Comparison of ENCODE assay signal across 12 cellular contexts in the genomic region with DNA sequence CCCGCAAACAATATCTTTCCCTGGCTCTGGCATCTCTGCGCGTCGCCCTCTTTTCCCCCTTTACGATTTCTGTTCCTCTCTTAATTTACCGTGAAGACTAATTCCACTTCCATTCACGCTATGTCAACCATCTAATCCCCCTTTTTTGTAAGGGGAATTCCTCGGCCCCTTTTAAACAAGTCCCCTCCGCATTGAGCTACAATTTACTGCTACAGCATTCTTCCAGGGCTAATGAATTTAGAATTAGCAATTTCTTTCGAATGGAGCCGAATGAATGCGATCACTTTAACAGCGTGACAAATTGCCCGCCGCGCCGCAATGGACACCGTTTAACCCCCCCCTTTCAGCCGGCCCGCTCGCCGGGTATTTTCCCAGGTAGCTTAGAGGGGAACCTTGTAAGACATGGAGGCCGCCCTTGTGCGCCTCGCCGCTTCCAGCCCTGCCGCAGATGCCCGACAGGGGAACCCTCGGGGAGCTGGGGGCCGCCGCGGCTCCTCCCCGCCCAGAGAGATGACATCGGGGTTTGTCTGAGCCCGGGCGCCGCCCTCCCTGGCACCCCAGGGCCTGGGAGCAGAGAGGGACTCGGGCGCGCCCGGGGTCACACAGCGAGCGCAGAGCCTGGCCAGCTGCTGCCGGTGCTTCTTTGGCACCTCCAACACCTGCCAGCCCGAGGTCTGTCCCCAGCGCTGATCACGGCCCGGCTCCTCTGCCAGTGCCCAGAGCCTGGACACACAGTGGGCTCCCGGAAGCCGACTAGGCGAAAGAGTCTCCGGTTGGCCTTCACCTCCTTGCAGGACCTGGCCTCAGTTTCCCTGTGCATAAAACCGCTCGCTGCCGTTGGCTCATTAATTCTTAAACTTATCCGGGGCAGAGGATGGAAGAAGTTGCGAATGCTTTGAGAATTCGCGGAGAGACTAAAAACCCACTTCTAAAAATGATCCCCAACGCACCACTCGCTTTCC. TPM values are rescaled to one million over a fixed set of nuclear protein-coding genes. Genes with fewer than 3 reads are reported as not detected.
A peak's percentile ranks its signal among the peaks of the same experiment; 100 is the strongest.
DNase-seq lines count a peak whose midpoint lies in the region; ATAC-seq and TF ChIP-seq lines count a peak whose summit lies in the region.
"Had no signal": no experiment of that assay in that cellular context is flagged by ENCODE, and none has a peak within 500 bp of the region (broad histone marks: within the 10 kb centered on the region; RNA-seq: fewer than 3 reads in every experiment).

No MANE protein-coding gene starts in this region.

- no peak overlapping the region for H3K27ac Mint-ChIP-seq in MCF 10A (ENCODE audit: low read depth, unreplicated experiment)
- no peak overlapping the region for H3K27ac Mint-ChIP-seq in activated CD8-positive, alpha-beta T cell treated with anti-CD3 and anti-CD28 coated beads for 36 hours

- no peaks in the 10 kb centered on the region for H4K20me1 ChIP-seq in mammary epithelial cell (ENCODE audit: insufficient read depth, low read length)

- H3K4me3 ChIP-seq in mammary epithelial cell (replicated peaks in 1 of 3; ENCODE audit: insufficient read depth in 1 of 3, low read depth in 2 of 3, low read length in 3 of 3) (no peak overlapping the region), iPS-18c (ENCODE audit: insufficient read depth, low read depth, low read length) (peak overlapping the region; percentile 40), suprapubic skin (peak overlapping the region; percentile 25)

- H3K27me3 ChIP-seq in mammary epithelial cell (ENCODE audit: insufficient read depth, low read length) (peaks cover 62% of the 10 kb centered on the region), suprapubic skin (peaks cover 81% of the 10 kb centered on the region)

- no peak overlapping the region for H3K4me3 Mint-ChIP-seq in MCF 10A (ENCODE audit: unreplicated experiment)
- H3K4me3 Mint-ChIP-seq in activated CD8-positive, alpha-beta T cell treated with anti-CD3 and anti-CD28 coated beads for 36 hours = no peak overlapping the region

- H3K9ac ChIP-seq in mammary epithelial cell (ENCODE audit: insufficient read depth, low read length) = no peak overlapping the region

- H3K4me2 ChIP-seq in mammary epithelial cell (ENCODE audit: insufficient read depth, low read depth, low read length) = peak overlapping the region; percentile 47

- no peaks in the 10 kb centered on the region for H3K36me3 Mint-ChIP-seq in MCF 10A (ENCODE audit: insufficient read depth, unreplicated experiment)
- H3K36me3 Mint-ChIP-seq in activated CD8-positive, alpha-beta T cell treated with anti-CD3 and anti-CD28 coated beads for 36 hours (ENCODE audit: low read depth) = no peaks in the 10 kb centered on the region

- TF ChIP-seq CTCF in mammary epithelial cell (conservative IDR thresholded peaks at IDR 0.05 in 1 of 2, IDR thresholded peaks at IDR 0.05 in 1 of 2; ENCODE audit: extremely low read depth in 1 of 2, insufficient read depth in 1 of 2, low read depth in 1 of 2, low read length in 2 of 2) (no peak), MCF 10A (IDR thresholded peaks at IDR 0.05; ENCODE audit: unreplicated experiment) (no peak), suprapubic skin (IDR thresholded peaks at IDR 0.05) (no peak)
- TF ChIP-seq CTCF in activated CD8-positive, alpha-beta T cell treated with anti-CD3 and anti-CD28 coated beads for 36 hours (IDR thresholded peaks at IDR 0.05) = no peak

- ATAC-seq in activated CD8-positive, alpha-beta T cell treated with anti-CD3 and anti-CD28 coated beads for 36 hours = peak; percentile 40
- ATAC-seq: sciatic nerve had no signal

- H3K79me2 ChIP-seq in mammary epithelial cell (ENCODE audit: insufficient read depth, low read length) = no peaks in the 10 kb centered on the region

- H3K27me3 Mint-ChIP-seq in MCF 10A (ENCODE audit: insufficient read depth, unreplicated experiment) = peaks cover 66% of the 10 kb centered on the region
- H3K27me3 Mint-ChIP-seq in activated CD8-positive, alpha-beta T cell treated with anti-CD3 and anti-CD28 coated beads for 36 hours = peaks cover 58% of the 10 kb centered on the region

- intact Hi-C loops in mammary epithelial cell (cut with micrococcal nuclease) = no loop called here
- intact Hi-C loops in MCF 10A (cut with micrococcal nuclease) = no loop called here
- intact Hi-C loops in activated CD8-positive, alpha-beta T cell treated with anti-CD3 and anti-CD28 coated beads for 36 hours (cut with micrococcal nuclease) = no loop called here

- in situ Hi-C loops in mammary epithelial cell (cut with MboI; ENCODE audit: low sequenced_read_pairs in 2 of 2) = no loop called here

- no peaks in the 10 kb centered on the region for H3K4me1 Mint-ChIP-seq in MCF 10A (ENCODE audit: insufficient read depth, unreplicated experiment)
- H3K4me1 Mint-ChIP-seq in activated CD8-positive, alpha-beta T cell treated with anti-CD3 and anti-CD28 coated beads for 36 hours (ENCODE audit: low read depth) = peaks cover 18% of the 10 kb centered on the region

- TF ChIP-seq EP300 in suprapubic skin (IDR thresholded peaks at IDR 0.05) = no peak

- H3K9me3 ChIP-seq in mammary epithelial cell (replicated peaks; ENCODE audit: insufficient read depth, low read length) (no peaks in the 10 kb centered on the region), iPS-18c (ENCODE audit: control insufficient read depth, insufficient read depth, low read length) (peaks cover 4% of the 10 kb centered on the region), suprapubic skin (no peaks in the 10 kb centered on the region)

- BruUV-seq in mammary epithelial cell (replicated peaks; lab: Mats Ljungman, UMichigan) = no TSS peak
- no TSS peak for BruUV-seq in MCF 10A (replicated peaks; lab: Mats Ljungman, UMichigan)

- H3K4me1 ChIP-seq in mammary epithelial cell (ENCODE audit: insufficient read depth, low read length) (peaks cover 8% of the 10 kb centered on the region), suprapubic skin (peaks cover 57% of the 10 kb centered on the region)

- H3K36me3 ChIP-seq in mammary epithelial cell (ENCODE audit: insufficient read depth, low read length) (no peaks in the 10 kb centered on the region), suprapubic skin (no peaks in the 10 kb centered on the region)

- POLR2A ChIA-PET in MCF 10A (lab: Yijun Ruan, JAX) = no interaction called here
- POLR2A ChIA-PET in activated CD8-positive, alpha-beta T cell treated with anti-CD3 and anti-CD28 coated beads for 36 hours (lab: Charles Lee) = interaction anchor here (1.4 kb wide), 1 partner anchor 16 kb away, joined by 3 read pairs; no protein-coding TSS in a partner anchor

- dilution Hi-C loops in mammary epithelial cell (cut with HindIII; ENCODE audit: low sequenced_read_pairs) = loop anchor here (5.0 kb wide), 1 partner anchor 63 kb away; no protein-coding TSS in a partner anchor

- DNase-seq in mammary epithelial cell (no peak), MCF 10A (ENCODE audit: unreplicated experiment) (no peak), suprapubic skin (ENCODE audit: low spot score in 2 of 2) (no peak), occipital lobe (lab: John Stamatoyannopoulos, UW) (no peak), T1000 (lab: John Stamatoyannopoulos, UW) (no peak), HuH-7.5 (ENCODE audit: low spot score) (no peak)
- DNase-seq in activated CD8-positive, alpha-beta T cell treated with anti-CD3 and anti-CD28 coated beads for 36 hours = peak; percentile 27
- DNase-seq: effector memory CD4-positive, alpha-beta T cell; kidney glomerular epithelial cell had no signal

- H3K9me3 Mint-ChIP-seq in MCF 10A (ENCODE audit: unreplicated experiment) = no peaks in the 10 kb centered on the region
- H3K9me3 Mint-ChIP-seq in activated CD8-positive, alpha-beta T cell treated with anti-CD3 and anti-CD28 coated beads for 36 hours = no peaks in the 10 kb centered on the region

- H3K27ac ChIP-seq in mammary epithelial cell (ENCODE audit: insufficient read depth, low read depth, low read length) = no peak overlapping the region
- no peak overlapping the region for H3K27ac ChIP-seq in suprapubic skin

- WGBS in mammary epithelial cell (ENCODE audit: low coverage, missing lambda C conversion rate) = 7% methylated on average over 40 of the region's 61 CpGs
- WGBS in suprapubic skin = 5% methylated on average over 46 of the region's 61 CpGs

- no peak for TF ChIP-seq POLR2A in suprapubic skin (IDR thresholded peaks at IDR 0.05)

- CTCF ChIA-PET in mammary epithelial cell (lab: Charles Lee; ENCODE audit: low non-redundant PET) = no interaction called here
- CTCF ChIA-PET in MCF 10A (lab: Yijun Ruan, JAX) = interaction anchor here (0.7 kb wide), 1 partner anchor 492 kb away, joined by 3 read pairs; no protein-coding TSS in a partner anchor
- CTCF ChIA-PET in activated CD8-positive, alpha-beta T cell treated with anti-CD3 and anti-CD28 coated beads for 36 hours (lab: Charles Lee) = interaction anchor here (0.8 to 2.7 kb wide), 3 partner anchors 16 to 205 kb away, joined by 3 to 9 read pairs (median 3); no protein-coding TSS in a partner anchor

- no peak overlapping the region for H2AFZ ChIP-seq in mammary epithelial cell (ENCODE audit: low read depth, low read length)

RNA-seq across cellular contexts. Expression of a gene that starts 1.3 kb away (rescaled TPM):
- total RNA-seq in mammary epithelial cell = not detected
- polyA plus RNA-seq in mammary epithelial cell = not detected
- polyA minus RNA-seq in mammary epithelial cell = not detected
- 0.28 and 0.29 TPM in 2 replicates for total RNA-seq in MCF 10A (2022)
- under 1 TPM in 1 of 2 experiments, not detected in 1; 0.14 TPM for total RNA-seq in activated CD8-positive, alpha-beta T cell treated with anti-CD3 and anti-CD28 coated beads for 36 hours
- total RNA-seq in suprapubic skin = not detected
- not detected for total RNA-seq in occipital lobe
- total RNA-seq: sciatic nerve, SK-MEL-5 had no signal

RNA-seq across cellular contexts. Expression of a gene that starts 27.9 kb away (rescaled TPM):
- total RNA-seq in mammary epithelial cell (10 to 100 TPM; 17.0 to 37.6 TPM), MCF 10A (2022) (42.3 and 57.7 TPM in 2 replicates), suprapubic skin (10 to 100 TPM; 19.5 to 30.4 (median 23.8) TPM), occipital lobe (53.5 TPM)
- polyA plus RNA-seq in mammary epithelial cell = 41.6 TPM
- 56.0 TPM for polyA minus RNA-seq in mammary epithelial cell
- total RNA-seq in activated CD8-positive, alpha-beta T cell treated with anti-CD3 and anti-CD28 coated beads for 36 hours = 10 to 100 TPM; 82.1 to 82.5 TPM

Comparison
In these comparisons a context has a peak if more than half of its experiments do, and no peak if none do; other contexts are left out.
1. H3K4me3 ChIP-seq: peak in iPS-18c (single experiment) and suprapubic skin (single experiment); none in mammary epithelial cell (0 of 3).